ENCODE assay signal across 7 cellular contexts in the genomic region with DNA sequence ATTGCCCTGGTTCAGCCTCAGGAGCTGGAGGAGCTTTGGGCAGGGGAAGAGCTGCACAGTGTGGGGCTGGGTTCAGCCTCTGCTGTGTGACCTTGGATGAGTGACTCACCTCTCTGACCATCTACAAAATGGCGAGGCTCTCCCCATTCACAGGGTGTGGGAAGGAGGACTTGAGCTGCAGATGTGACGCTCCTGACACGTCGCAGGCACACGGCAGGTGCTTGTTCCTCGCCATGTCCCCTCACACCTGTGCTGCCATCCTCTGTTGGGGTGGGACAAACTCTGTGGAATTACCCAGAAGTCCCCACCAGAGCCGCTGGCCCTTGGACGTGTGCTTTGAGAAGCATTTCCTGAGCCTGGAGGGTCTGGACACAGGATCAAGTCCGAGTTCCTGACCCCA. TPM values are rescaled to one million over a fixed set of nuclear protein-coding genes. Genes with fewer than 3 reads are reported as not detected.
DNase-seq lines count a peak whose midpoint lies in the region; ATAC-seq lines count a peak whose summit lies in the region.
"Not testable (repeated sequence)": the region's sequence is repeated elsewhere in the genome, so short reads cannot be mapped to it uniquely, and the experiment has no call there.
"Had no signal": no experiment of that assay in that cellular context is flagged by ENCODE, and none has a peak within 500 bp of the region (broad histone marks: within the 10 kb centered on the region; RNA-seq: fewer than 3 reads in every experiment).

No MANE protein-coding gene starts in this region.

- not testable (repeated sequence) for H3K18ac ChIP-seq in neuronal stem cell (ENCODE audit: low read length)

- H3K4me3 Mint-ChIP-seq in activated CD4-positive, alpha-beta T cell treated with anti-CD3 and anti-CD28 coated beads for 36 hours = not testable (repeated sequence)

- H3K27ac ChIP-seq in neuronal stem cell (replicated peaks; ENCODE audit: low read length) = not testable (repeated sequence)

- H3K27ac Mint-ChIP-seq in activated CD4-positive, alpha-beta T cell treated with anti-CD3 and anti-CD28 coated beads for 36 hours = not testable (repeated sequence)

- not testable (repeated sequence) for H3K4ac ChIP-seq in neuronal stem cell (ENCODE audit: low read length)

- H2BK12ac ChIP-seq in neuronal stem cell (ENCODE audit: low read length) = not testable (repeated sequence)

- H3K4me2 ChIP-seq in neuronal stem cell (ENCODE audit: insufficient read depth, low read length, poor library complexity, severe bottlenecking) = peak overlapping the region; percentile 14

- not testable (repeated sequence) for H3K36me3 ChIP-seq in neuronal stem cell (replicated peaks in 1 of 2; ENCODE audit: control insufficient read depth in 2 of 2, insufficient read depth in 2 of 2, low read length in 2 of 2)

- CTCF ChIA-PET in activated CD4-positive, alpha-beta T cell treated with anti-CD3 and anti-CD28 coated beads for 36 hours (lab: Charles Lee) = not testable (repeated sequence)

- peaks cover 9 to 14% of the 10 kb centered on the region in 2 donors for H3K4me1 ChIP-seq in neuronal stem cell (ENCODE audit: control insufficient read depth in 2 of 2, insufficient read depth in 1 of 2, low read depth in 1 of 2, low read length in 2 of 2)

- H3K27me3 ChIP-seq in neuronal stem cell (ENCODE audit: control insufficient read depth in 3 of 3, insufficient read depth in 3 of 3, low read depth in 1 of 3, low read length in 3 of 3) = peaks cover 0 to 89% (median 0%) of the 10 kb centered on the region in 3 experiments

- not testable (repeated sequence) for H2AFZ ChIP-seq in neuronal stem cell (ENCODE audit: low read length)

- not testable (repeated sequence) for H3K27me3 Mint-ChIP-seq in activated CD4-positive, alpha-beta T cell treated with anti-CD3 and anti-CD28 coated beads for 36 hours

- H2BK5ac ChIP-seq in neuronal stem cell (ENCODE audit: low read length) = not testable (repeated sequence)

- intact Hi-C loops in activated CD4-positive, alpha-beta T cell treated with anti-CD3 and anti-CD28 coated beads for 36 hours (cut with DNase I, micrococcal nuclease) = not testable (repeated sequence)

- POLR2A ChIA-PET in activated CD4-positive, alpha-beta T cell treated with anti-CD3 and anti-CD28 coated beads for 36 hours (lab: Charles Lee) = not testable (repeated sequence)

- H2BK120ac ChIP-seq in neuronal stem cell (ENCODE audit: low read depth, low read length) = not testable (repeated sequence)

- ATAC-seq in activated CD4-positive, alpha-beta T cell treated with anti-CD3 and anti-CD28 coated beads for 36 hours = peak; percentile 36

- DNase-seq in activated CD4-positive, alpha-beta T cell treated with anti-CD3 and anti-CD28 coated beads for 36 hours; neuronal stem cell (ENCODE audit: low spot score): not testable (repeated sequence)

- H2BK15ac ChIP-seq in neuronal stem cell (ENCODE audit: low read length) = not testable (repeated sequence)

- not testable (repeated sequence) for H3K79me1 ChIP-seq in neuronal stem cell (ENCODE audit: low read depth, low read length)

- H3K14ac ChIP-seq in neuronal stem cell (ENCODE audit: low read length) = not testable (repeated sequence)

- WGBS in neuronal stem cell (ENCODE audit: extremely low coverage in 2 of 2, insufficient read length in 2 of 2, insufficient replicate concordance in 1 of 2), 2 donors = no CpG with 5 or more reads among the region's 9 CpGs

- not testable (repeated sequence) for H3K4me1 Mint-ChIP-seq in activated CD4-positive, alpha-beta T cell treated with anti-CD3 and anti-CD28 coated beads for 36 hours

- not testable (repeated sequence) for H4K8ac ChIP-seq in neuronal stem cell (ENCODE audit: low read depth, low read length)

- H3K36me3 Mint-ChIP-seq in activated CD4-positive, alpha-beta T cell treated with anti-CD3 and anti-CD28 coated beads for 36 hours (ENCODE audit: low read depth) = not testable (repeated sequence)

- not testable (repeated sequence) for H3K23ac ChIP-seq in neuronal stem cell (ENCODE audit: low read depth, low read length, poor library complexity)

- H3K9ac ChIP-seq in neuronal stem cell (ENCODE audit: low read depth, low read length, poor library complexity) = not testable (repeated sequence)

- H3K4me3 ChIP-seq in neuronal stem cell (ENCODE audit: low read length in 2 of 2) = not testable (repeated sequence)

- not testable (repeated sequence) for H4K91ac ChIP-seq in neuronal stem cell (ENCODE audit: low read depth, low read length, poor library complexity)

- not testable (repeated sequence) for H2AK5ac ChIP-seq in neuronal stem cell (ENCODE audit: low read depth, low read length)

- H3K9me3 ChIP-seq in neuronal stem cell (replicated peaks in 1 of 2; ENCODE audit: control insufficient read depth in 2 of 2, insufficient read depth in 1 of 2, low read depth in 1 of 2, low read length in 2 of 2) = not testable (repeated sequence)

- H3K9me3 Mint-ChIP-seq in activated CD4-positive, alpha-beta T cell treated with anti-CD3 and anti-CD28 coated beads for 36 hours (ENCODE audit: low read depth) = not testable (repeated sequence)

RNA-seq across cellular contexts. Expression of a gene that starts 1.0 kb away (rescaled TPM):
- not detected for total RNA-seq in activated CD4-positive, alpha-beta T cell treated with anti-CD3 and anti-CD28 coated beads for 36 hours
- polyA plus RNA-seq in neuronal stem cell (2013, experiment 1 of 2) = 0.13 TPM
- 0.08 TPM for polyA plus RNA-seq in neuronal stem cell (2013, experiment 2 of 2)
- total RNA-seq: activated CD4-positive, alpha-beta T cell treated with anti-CD3 and anti-CD28 coated beads, Interleukin-2, amount 10 ng/mL, durations not matched to agents 7 days and 5 days; activated naive CD8-positive, alpha-beta T cell treated with anti-CD3 and anti-CD28 coated beads for 36 hours had no signal
- polyA plus RNA-seq: AG04450 had no signal

RNA-seq across cellular contexts. Expression of a gene that starts 3.0 kb away (rescaled TPM):
- not detected for total RNA-seq in activated CD4-positive, alpha-beta T cell treated with anti-CD3 and anti-CD28 coated beads for 36 hours
- not detected for polyA plus RNA-seq in neuronal stem cell (2013, experiment 1 of 2)
- polyA plus RNA-seq in neuronal stem cell (2013, experiment 2 of 2) = not detected
- total RNA-seq: activated CD4-positive, alpha-beta T cell treated with anti-CD3 and anti-CD28 coated beads, Interleukin-2, amount 10 ng/mL, durations not matched to agents 7 days and 5 days; activated naive CD8-positive, alpha-beta T cell treated with anti-CD3 and anti-CD28 coated beads for 36 hours; natural killer cell treated with Interleukin-12 subunit alpha and Interleukin-12 subunit beta and Interleukin-15 and Interleukin-18, amount 100 ng/mL, for 72 hours had no signal

RNA-seq across cellular contexts. Expression of a gene that starts 16.8 kb away (rescaled TPM):
- total RNA-seq in activated CD4-positive, alpha-beta T cell treated with anti-CD3 and anti-CD28 coated beads for 36 hours = not detected
- polyA plus RNA-seq in neuronal stem cell (2013, experiment 1 of 2) = not detected
- not detected for polyA plus RNA-seq in neuronal stem cell (2013, experiment 2 of 2)
- total RNA-seq: activated CD4-positive, alpha-beta T cell treated with anti-CD3 and anti-CD28 coated beads, Interleukin-2, amount 10 ng/mL, durations not matched to agents 7 days and 5 days; activated naive CD8-positive, alpha-beta T cell treated with anti-CD3 and anti-CD28 coated beads for 36 hours; lung; natural killer cell treated with Interleukin-12 subunit alpha and Interleukin-12 subunit beta and Interleukin-15 and Interleukin-18, amount 100 ng/mL, for 72 hours had no signal
- polyA plus RNA-seq: AG04450 had no signal

RNA-seq across cellular contexts. Expression of a gene that starts 22.7 kb away (rescaled TPM):
- total RNA-seq in activated CD4-positive, alpha-beta T cell treated with anti-CD3 and anti-CD28 coated beads for 36 hours = not detected
- 2.9 TPM for polyA plus RNA-seq in neuronal stem cell (2013, experiment 1 of 2)
- 2.7 TPM for polyA plus RNA-seq in neuronal stem cell (2013, experiment 2 of 2)
- total RNA-seq: activated CD4-positive, alpha-beta T cell treated with anti-CD3 and anti-CD28 coated beads, Interleukin-2, amount 10 ng/mL, durations not matched to agents 7 days and 5 days; activated naive CD8-positive, alpha-beta T cell treated with anti-CD3 and anti-CD28 coated beads for 36 hours; natural killer cell treated with Interleukin-12 subunit alpha and Interleukin-12 subunit beta and Interleukin-15 and Interleukin-18, amount 100 ng/mL, for 72 hours had no signal

RNA-seq across cellular contexts. Expression of a gene that starts 45.0 kb away (rescaled TPM):
- 10 to 100 TPM; 47.7 to 48.3 TPM for total RNA-seq in activated CD4-positive, alpha-beta T cell treated with anti-CD3 and anti-CD28 coated beads for 36 hours
- 26.5 TPM for polyA plus RNA-seq in neuronal stem cell (2013, experiment 1 of 2)
- polyA plus RNA-seq in neuronal stem cell (2013, experiment 2 of 2) = 28.4 TPM
